15 cellular contexts compared by ENCODE assay signal in genomic region chr5:150068961-150069618, GRCh38. TPM values are rescaled to one million over a fixed set of nuclear protein-coding genes. Genes with fewer than 3 reads are reported as not detected.
"Had no signal": no experiment of that assay in that cellular context is flagged by ENCODE, and none has a peak within 500 bp of the region (broad histone marks: within the 10 kb centered on the region; RNA-seq: fewer than 3 reads in every experiment).

No MANE protein-coding gene starts in this region.

- H3K4me3 ChIP-seq: adrenal gland, dorsolateral prefrontal cortex, gastroesophageal sphincter, mucosa of descending colon, thyroid gland had no signal

- H3K36me3 ChIP-seq: adrenal gland, gastroesophageal sphincter, thyroid gland had no signal

- H3K27ac Mint-ChIP-seq: activated CD4-positive, alpha-beta T cell treated with anti-CD3 and anti-CD28 coated beads, Interleukin-2, amount 10 ng/mL, durations not matched to agents 7 days and 5 days; activated naive CD4-positive, alpha-beta T cell treated with anti-CD3 and anti-CD28 coated beads for 36 hours; activated T-helper 1 cell treated with anti-CD3 and anti-CD28 coated beads, Interleukin-12 subunit alpha, Interleukin-12 subunit beta, Interleukin-2, Interleukin-4 antibody, amounts not matched to agents 30 ng/mL and 10 ng/mL and 1 ng/mL, durations not matched to agents 14 hours and 24 hours and 36 hours; stimulated activated naive B cell treated with anti-CD40 and anti-IgM and Interleukin-4, amounts not matched to agents 10 μg/mL and 1 μg/mL and 100 μg/mL, for 72 hours; T-helper 17 cell had no signal

- H3K27me3 Mint-ChIP-seq: T-helper 17 cell had no signal

- H3K9me3 ChIP-seq: adrenal gland, gastroesophageal sphincter, mucosa of descending colon, thyroid gland had no signal

- H3K27me3 ChIP-seq: adrenal gland, dorsolateral prefrontal cortex, thyroid gland had no signal

- H3K4me3 Mint-ChIP-seq: activated CD4-positive, alpha-beta T cell treated with anti-CD3 and anti-CD28 coated beads, Interleukin-2, amount 10 ng/mL, durations not matched to agents 7 days and 5 days; activated naive CD4-positive, alpha-beta T cell treated with anti-CD3 and anti-CD28 coated beads for 36 hours; activated T-helper 1 cell treated with anti-CD3 and anti-CD28 coated beads, Interleukin-12 subunit alpha, Interleukin-12 subunit beta, Interleukin-2, Interleukin-4 antibody, amounts not matched to agents 30 ng/mL and 10 ng/mL and 1 ng/mL, durations not matched to agents 14 hours and 24 hours and 36 hours; naive thymus-derived CD4-positive, alpha-beta T cell; stimulated activated naive B cell treated with anti-CD40 and anti-IgM and Interleukin-4, amounts not matched to agents 10 μg/mL and 1 μg/mL and 100 μg/mL, for 72 hours; T-helper 17 cell had no signal

- DNase-seq: activated CD4-positive, alpha-beta T cell treated with anti-CD3 and anti-CD28 coated beads, Interleukin-2, amount 10 ng/mL, durations not matched to agents 7 days and 5 days; activated naive CD4-positive, alpha-beta T cell treated with anti-CD3 and anti-CD28 coated beads for 36 hours; mammary epithelial cell; naive thymus-derived CD4-positive, alpha-beta T cell; stimulated activated CD4-positive, alpha-beta T cell treated with anti-CD3 and anti-CD28 coated beads, Interleukin-2, amount 100 ng/mL, for 48 hours; stimulated activated naive B cell treated with anti-CD40 and anti-IgM and Interleukin-4, amounts not matched to agents 10 μg/mL and 1 μg/mL and 100 μg/mL, for 72 hours; T-helper 17 cell; thyroid gland had no signal

- ATAC-seq: gastroesophageal sphincter; naive thymus-derived CD4-positive, alpha-beta T cell; stimulated activated naive B cell treated with anti-CD40 and anti-IgM and Interleukin-4, amounts not matched to agents 10 μg/mL and 1 μg/mL and 100 μg/mL, for 72 hours; T-helper 17 cell had no signal

- H3K36me3 Mint-ChIP-seq: naive thymus-derived CD4-positive, alpha-beta T cell; stimulated activated naive B cell treated with anti-CD40 and anti-IgM and Interleukin-4, amounts not matched to agents 10 μg/mL and 1 μg/mL and 100 μg/mL, for 72 hours had no signal

- H3K4me1 ChIP-seq: gastroesophageal sphincter, thyroid gland had no signal

- H3K9me3 Mint-ChIP-seq: activated CD4-positive, alpha-beta T cell treated with anti-CD3 and anti-CD28 coated beads, Interleukin-2, amount 10 ng/mL, durations not matched to agents 7 days and 5 days; activated naive CD4-positive, alpha-beta T cell treated with anti-CD3 and anti-CD28 coated beads for 36 hours; activated T-helper 1 cell treated with anti-CD3 and anti-CD28 coated beads, Interleukin-12 subunit alpha, Interleukin-12 subunit beta, Interleukin-2, Interleukin-4 antibody, amounts not matched to agents 30 ng/mL and 10 ng/mL and 1 ng/mL, durations not matched to agents 14 hours and 24 hours and 36 hours; naive thymus-derived CD4-positive, alpha-beta T cell had no signal

RNA-seq across cellular contexts. Expression of gene CSF1R, which starts 17.3 kb away (rescaled TPM):
- total RNA-seq: activated CD8-positive, alpha-beta memory T cell treated with anti-CD3 and anti-CD28 coated beads for 36 hours; renal cortical epithelial cell had no signal
